ENCODE assay signal across 10 cellular contexts in the genomic region with DNA sequence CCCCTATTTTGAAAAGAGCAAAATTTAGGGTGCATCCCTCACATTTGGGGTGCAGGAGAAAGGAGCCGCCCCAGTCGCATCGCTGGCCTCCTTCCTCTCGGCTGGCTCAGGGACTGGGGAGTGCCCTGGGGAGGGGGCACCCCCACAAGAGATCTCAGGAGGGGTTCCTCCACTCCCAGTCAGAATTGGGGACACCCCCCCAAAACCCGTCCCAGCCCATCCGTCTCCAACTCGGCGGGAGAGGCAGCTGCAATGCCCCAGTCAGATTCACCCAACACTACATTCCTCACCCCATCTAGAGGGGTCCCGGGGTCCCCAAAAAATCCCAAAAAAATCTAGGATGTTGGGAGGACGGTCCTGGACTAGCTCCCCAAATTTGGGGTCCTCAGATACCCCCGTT. TPM values are rescaled to one million over a fixed set of nuclear protein-coding genes. Genes with fewer than 3 reads are reported as not detected.
DNase-seq lines count a peak whose midpoint lies in the region; ATAC-seq and TF ChIP-seq lines count a peak whose summit lies in the region.
"Had no signal": no experiment of that assay in that cellular context is flagged by ENCODE, and none has a peak within 500 bp of the region (broad histone marks: within the 10 kb centered on the region; RNA-seq: fewer than 3 reads in every experiment).

No MANE protein-coding gene starts in this region.

- no peak overlapping the region for H3K9ac ChIP-seq in Karpas-422 (ENCODE audit: low read length)

- 26% methylated on average over 9 of the region's 11 CpGs for WGBS in right lobe of liver (ENCODE audit: insufficient coverage, low coverage, low lambda C conversion rate, missing lambda C conversion rate)
- 36 to 45% (median 40%) methylated on average over 11 of the region's 11 CpGs for WGBS in stomach, 5 donors

- H3K27ac ChIP-seq in breast epithelium (peak overlapping the region; percentile 97 to 100), right lobe of liver (peak overlapping the region; percentile 70 to 73 (median 71)), stomach (peak overlapping the region; percentile 65 to 99 (median 97)), Karpas-422 (ENCODE audit: low read length) (no peak overlapping the region)

- H4K20me1 ChIP-seq in Karpas-422 (ENCODE audit: insufficient read depth, low read depth, low read length) = 0 out of 2 replicates have a peak, but pooled peaks cover 2% of the 10 kb centered on the region

- peak overlapping the region; percentile 20 for H3K4me3 ChIP-seq in HFF-Myc (replicated peaks; ENCODE audit: low read depth, low read length)
- H3K4me3 ChIP-seq in breast epithelium = peak overlapping the region; percentile 67 to 84 (median 70)
- peak overlapping the region; percentile 50 to 59 (median 58) for H3K4me3 ChIP-seq in right lobe of liver
- peak overlapping the region; percentile 49 to 57 (median 52) for H3K4me3 ChIP-seq in stomach
- no peak overlapping the region for H3K4me3 ChIP-seq in HAP-1
- H3K4me3 ChIP-seq in Karpas-422 (ENCODE audit: low read length) = no peak overlapping the region

- ATAC-seq in right lobe of liver (no peak), GM21576 (IDR thresholded peaks at IDR 0.05; ENCODE audit: unreplicated experiment) (no peak)

- TF ChIP-seq POLR2A in breast epithelium (IDR thresholded peaks at IDR 0.05) (no peak), right lobe of liver (IDR thresholded peaks at IDR 0.05) (no peak), stomach (IDR thresholded peaks at IDR 0.05) (no peak)

- H3K27me3 ChIP-seq in breast epithelium (no peaks in the 10 kb centered on the region), right lobe of liver (no peaks in the 10 kb centered on the region), stomach (peaks cover 3 to 24% (median 10%) of the 10 kb centered on the region in 3 donors), HAP-1 (ENCODE audit: low read depth) (no peaks in the 10 kb centered on the region), Karpas-422 (ENCODE audit: low read length) (no peaks in the 10 kb centered on the region)

- in situ Hi-C loops in HAP-1 (cut with MboI; ENCODE audit: low sequenced_read_pairs) = no loop called here

- no peak overlapping the region for H2AFZ ChIP-seq in Karpas-422 (ENCODE audit: low read length)

- DNase-seq in HFF-Myc (ENCODE audit: extremely low read depth, low read depth) (no peak), breast epithelium (ENCODE audit: low spot score in 2 of 2) (no peak), right lobe of liver (no peak), stomach (no peak), HAP-1 (ENCODE audit: low spot score in 2 of 2) (no peak), T1000 (lab: John Stamatoyannopoulos, UW) (no peak), Karpas-422 (no peak)
- DNase-seq: activated CD4-positive, alpha-beta T cell treated with anti-CD3 and anti-CD28 coated beads for 48 hours had no signal

- H3K9me3 ChIP-seq in breast epithelium = no peaks in the 10 kb centered on the region
- no peaks in the 10 kb centered on the region for H3K9me3 ChIP-seq in right lobe of liver
- no peaks in the 10 kb centered on the region for H3K9me3 ChIP-seq in stomach
- no peaks in the 10 kb centered on the region for H3K9me3 ChIP-seq in HAP-1
- no peaks in the 10 kb centered on the region for H3K9me3 ChIP-seq in Karpas-422 (ENCODE audit: low read length)

- peaks cover 11 to 15% of the 10 kb centered on the region in 2 donors for H3K4me1 ChIP-seq in breast epithelium
- H3K4me1 ChIP-seq in right lobe of liver = peaks cover 0 to 14% (median 5%) of the 10 kb centered on the region in 4 donors
- peaks cover 45 to 84% (median 72%) of the 10 kb centered on the region in 4 donors for H3K4me1 ChIP-seq in stomach
- H3K4me1 ChIP-seq in HAP-1 = peaks cover 25% of the 10 kb centered on the region
- H3K4me1 ChIP-seq in Karpas-422 (ENCODE audit: low read length) = peaks cover 16% of the 10 kb centered on the region

- TF ChIP-seq EP300 in stomach (IDR thresholded peaks at IDR 0.05) = no peak

- H3K4me2 ChIP-seq in Karpas-422 (ENCODE audit: low read depth, low read length, poor library complexity, severe bottlenecking) = no peak overlapping the region

- no peaks in the 10 kb centered on the region for H3K9me2 ChIP-seq in Karpas-422 (replicated peaks; ENCODE audit: insufficient read depth, low read length)

- intact Hi-C loops in breast epithelium (cut with DNase I; ENCODE audit: low total_unique reads) (no loop called here), right lobe of liver (cut with DNase I) (no loop called here), stomach (cut with DNase I; ENCODE audit: low total_unique reads) (no loop called here)

- H3K36me3 ChIP-seq in breast epithelium = no peaks in the 10 kb centered on the region
- H3K36me3 ChIP-seq in right lobe of liver = no peaks in the 10 kb centered on the region
- peaks cover 4 to 15% (median 14%) of the 10 kb centered on the region in 4 donors for H3K36me3 ChIP-seq in stomach
- H3K36me3 ChIP-seq in HAP-1 (replicated peaks) = no peaks in the 10 kb centered on the region; the same call in 1 of the 2 replicates
- H3K36me3 ChIP-seq in Karpas-422 (ENCODE audit: insufficient read depth, low read length) = no peaks in the 10 kb centered on the region

- H3K79me2 ChIP-seq in Karpas-422 (ENCODE audit: low read length) = no peaks in the 10 kb centered on the region

- no peak for TF ChIP-seq CTCF in HFF-Myc (IDR thresholded peaks at IDR 0.05; ENCODE audit: low read depth, low read length, missing control alignments)
- TF ChIP-seq CTCF in breast epithelium (IDR thresholded peaks at IDR 0.05) = no peak
- TF ChIP-seq CTCF in right lobe of liver (IDR thresholded peaks at IDR 0.05) = no peak
- TF ChIP-seq CTCF in stomach (IDR thresholded peaks at IDR 0.05) = no peak

RNA-seq across cellular contexts. Expression of a gene that starts 3.4 kb away (rescaled TPM):
- total RNA-seq in breast epithelium (1 to 10 TPM; 1.4 to 5.9 (median 4.1) TPM), right lobe of liver (1 to 10 TPM in 5 of 6 experiments, under 1 TPM in 1; 0.71 to 3.5 (median 1.5) TPM), stomach (1 to 10 TPM in 3 of 5 donors, not detected in 2; 1.3 to 5.5 (median 2.9) TPM)
- polyA plus RNA-seq in stomach = 1 to 10 TPM; 2.2 to 5.0 (median 4.3) TPM
- total RNA-seq in Karpas-422 (2014; rRNA removed; shearing (Covaris generic); ENCODE audit: low replicate concordance) = not detected in 2 replicates

RNA-seq across cellular contexts. Expression of a gene that starts 7.0 kb away (rescaled TPM):
- total RNA-seq in breast epithelium (100 to 1,000 TPM in 1 of 3 donors, 10 to 100 TPM in 2; 18.7 to 154 (median 93.4) TPM), right lobe of liver (100 to 1,000 TPM in 3 of 6 experiments, 10 to 100 TPM in 3; 72.5 to 141 (median 108) TPM), stomach (100 to 1,000 TPM in 2 of 5 donors, 10 to 100 TPM in 3; 12.3 to 173 (median 78.8) TPM)
- 100 to 1,000 TPM; 243 to 390 (median 247) TPM for polyA plus RNA-seq in stomach
- 107 and 310 TPM in 2 replicates for total RNA-seq in Karpas-422 (2014; rRNA removed; shearing (Covaris generic); ENCODE audit: low replicate concordance)

RNA-seq across cellular contexts. Expression of a gene that starts 16.4 kb away (rescaled TPM):
- total RNA-seq in breast epithelium (1 to 10 TPM in 2 of 3 donors, under 1 TPM in 1; 0.32 to 3.5 (median 2.6) TPM), right lobe of liver (10 to 100 TPM; 14.7 to 66.4 (median 39.5) TPM), stomach (1 to 10 TPM in 1 of 5 donors, not detected in 4; 2.9 TPM)
- 1 to 10 TPM in 1 of 3 donors, under 1 TPM in 1, not detected in 1; 0.56 to 1.4 TPM for polyA plus RNA-seq in stomach
- 1.3 and 6.0 TPM in 2 replicates for total RNA-seq in Karpas-422 (2014; rRNA removed; shearing (Covaris generic); ENCODE audit: low replicate concordance)

RNA-seq across cellular contexts. Expression of a gene that starts 23.6 kb away (rescaled TPM):
- total RNA-seq in breast epithelium = not detected
- under 1 TPM in 2 of 6 experiments, not detected in 4; 0.17 to 0.27 TPM for total RNA-seq in right lobe of liver
- total RNA-seq in stomach = under 1 TPM in 1 of 5 donors, not detected in 4; 0.92 TPM
- polyA plus RNA-seq in stomach = 1 to 10 TPM in 1 of 3 donors, not detected in 2; 3.4 TPM
- not detected in 2 replicates for total RNA-seq in Karpas-422 (2014; rRNA removed; shearing (Covaris generic); ENCODE audit: low replicate concordance)

RNA-seq across cellular contexts. Expression of a gene that starts 24.5 kb away (rescaled TPM):
- total RNA-seq in breast epithelium (1 to 10 TPM in 2 of 3 donors, not detected in 1; 1.5 to 3.6 TPM), right lobe of liver (10 to 100 TPM in 1 of 6 experiments, 1 to 10 TPM in 4, under 1 TPM in 1; 0.84 to 10.2 (median 2.4) TPM), stomach (not detected)
- 1 to 10 TPM in 2 of 3 donors, under 1 TPM in 1; 0.68 to 3.7 (median 2.3) TPM for polyA plus RNA-seq in stomach
- not detected in 2 replicates for total RNA-seq in Karpas-422 (2014; rRNA removed; shearing (Covaris generic); ENCODE audit: low replicate concordance)
- total RNA-seq: kidney epithelial cell had no signal

Comparison
In these comparisons a context has a peak if more than half of its experiments do, and no peak if none do; other contexts are left out.
1. H3K4me3 ChIP-seq: peak in HFF-Myc (single experiment), breast epithelium (3 of 3), right lobe of liver (3 of 3) and stomach (4 of 4); none in HAP-1 (single experiment) and Karpas-422 (single experiment).